In genomic region chr10:112166800-112167199, GRCh38 we compare ENCODE assay signal across 7 cellular contexts.
"Had no signal": no experiment of that assay in that cellular context is flagged by ENCODE, and none has a peak within 500 bp of the region (broad histone marks: within the 10 kb centered on the region; RNA-seq: fewer than 3 reads in every experiment).

No MANE protein-coding gene starts in this region.

- H3K4me3 ChIP-seq: GM23338 had no signal

- ATAC-seq: GM23338 had no signal

- DNase-seq: H9, HCEC 1CT, KBM-7 had no signal

- H3K4me2 ChIP-seq: GM23338 had no signal

- FAIRE-seq: H1, H54, HTR-8/SVneo had no signal

- H2AFZ ChIP-seq: GM23338 had no signal
